Comparison of ENCODE assay signal across 8 cellular contexts in the genomic region with DNA sequence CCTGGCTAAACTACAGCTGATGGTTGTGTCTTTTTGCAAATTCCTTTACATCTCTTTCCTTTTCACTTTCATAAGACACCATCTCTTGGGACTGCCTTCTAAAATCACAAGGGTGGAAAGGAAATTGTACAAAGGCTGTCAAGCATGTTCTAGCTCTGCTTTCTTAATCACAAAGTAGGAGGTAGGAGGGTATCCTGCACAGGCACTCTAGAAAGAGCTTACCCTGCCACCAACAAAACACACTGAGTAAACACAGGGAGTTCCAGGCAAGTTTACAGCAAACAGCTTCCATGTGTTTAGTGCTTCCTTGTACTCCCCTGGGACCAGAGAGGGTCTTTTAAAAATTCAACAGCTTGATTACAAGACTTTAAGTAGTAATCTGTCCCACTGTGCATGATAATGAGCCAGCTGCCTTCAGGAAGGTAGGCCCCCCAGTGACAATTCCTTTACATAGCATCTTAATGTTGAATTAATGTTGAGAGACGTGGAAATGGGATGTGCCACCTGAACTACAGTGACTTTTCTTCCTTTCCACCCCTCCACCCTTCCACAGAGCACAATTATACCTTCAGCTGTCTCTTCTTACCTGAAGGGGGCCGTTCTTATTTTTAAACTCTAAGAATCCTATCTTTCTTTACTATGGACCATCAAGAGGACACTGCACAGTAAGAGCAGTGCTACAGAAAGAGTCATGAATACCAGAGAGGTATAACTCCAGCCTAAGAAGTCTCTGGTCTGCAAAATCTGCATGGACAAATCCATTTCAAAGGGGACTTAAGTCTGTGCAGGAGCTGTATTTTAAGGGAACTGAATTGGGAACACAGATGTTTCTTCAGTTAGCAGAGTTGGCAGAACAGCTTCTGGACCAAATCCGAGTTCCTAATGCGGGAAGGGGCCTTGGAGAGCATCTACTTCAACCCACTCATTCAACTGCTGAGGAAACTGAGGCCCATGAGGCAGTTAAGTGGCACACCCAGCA. TPM values are rescaled to one million over a fixed set of nuclear protein-coding genes. Genes with fewer than 3 reads are reported as not detected.
DNase-seq lines count a peak whose midpoint lies in the region; ATAC-seq, FAIRE-seq and TF ChIP-seq lines count a peak whose summit lies in the region.

No MANE protein-coding gene starts in this region.

- FAIRE-seq in astrocyte (lab: Jason Lieb, UNC) (no peak), keratinocyte (lab: Jason Lieb, UNC) (no peak)

- TF ChIP-seq CTCF in AG10803 (conservative IDR thresholded peaks at IDR 0.05; ENCODE audit: low read length) (peak; percentile 51), astrocyte (IDR thresholded peaks at IDR 0.05; ENCODE audit: insufficient read depth, low read depth, low read length) (peak; percentile 37), keratinocyte (optimal IDR thresholded peaks at IDR 0.05 in 1 of 3, IDR thresholded peaks at IDR 0.05 in 1 of 3, conservative IDR thresholded peaks at IDR 0.05 in 1 of 3; ENCODE audit: extremely low read depth in 1 of 3, insufficient read depth in 2 of 3, low read length in 3 of 3) (peak in 2 of 3 experiments; percentile 24 to 59)

- H3K79me2 ChIP-seq in astrocyte (ENCODE audit: insufficient read depth, low read length) (peaks cover 63% of the 10 kb centered on the region), keratinocyte (ENCODE audit: control insufficient read depth, insufficient read depth, low read length) (no peaks in the 10 kb centered on the region)

- H3K9me3 ChIP-seq in astrocyte (ENCODE audit: insufficient read depth, low read depth, low read length) (no peaks in the 10 kb centered on the region), keratinocyte (ENCODE audit: control insufficient read depth, low read depth, low read length) (no peaks in the 10 kb centered on the region)

- H2AFZ ChIP-seq in astrocyte (ENCODE audit: low read depth, low read length) (no peak overlapping the region), keratinocyte (ENCODE audit: control insufficient read depth, low read length) (no peak overlapping the region)

- no peaks in the 10 kb centered on the region for H3K9me1 ChIP-seq in keratinocyte (ENCODE audit: control insufficient read depth, extremely low read depth, insufficient read depth, low read length)

- H3K27ac ChIP-seq in astrocyte (ENCODE audit: low read depth, low read length) (no peak overlapping the region), keratinocyte (ENCODE audit: control insufficient read depth, insufficient read depth, low read length) (no peak overlapping the region), substantia nigra (ENCODE audit: low read depth, low read length, poor library complexity, severe bottlenecking) (peak overlapping the region; percentile 90)

- peaks cover 34% of the 10 kb centered on the region for H4K20me1 ChIP-seq in astrocyte (ENCODE audit: insufficient read depth, low read length)
- no peaks in the 10 kb centered on the region for H4K20me1 ChIP-seq in keratinocyte (ENCODE audit: control insufficient read depth, extremely low read depth, insufficient read depth, low read length)

- peaks cover 13% of the 10 kb centered on the region for H3K27me3 Mint-ChIP-seq in astrocyte (ENCODE audit: low read depth, unreplicated experiment)
- H3K27me3 Mint-ChIP-seq in activated T-cell treated with anti-CD3 and anti-CD28 coated beads, Interleukin-2, amount 50 U/mL, for 4 hours (ENCODE audit: low read depth) = peaks cover 46% of the 10 kb centered on the region

- no peaks in the 10 kb centered on the region for H3K9me3 Mint-ChIP-seq in astrocyte (ENCODE audit: unreplicated experiment)
- H3K9me3 Mint-ChIP-seq in activated T-cell treated with anti-CD3 and anti-CD28 coated beads, Interleukin-2, amount 50 U/mL, for 4 hours = no peaks in the 10 kb centered on the region

- H3K4me2 ChIP-seq in astrocyte (ENCODE audit: low read length) = peak overlapping the region; percentile 86
- no peak overlapping the region for H3K4me2 ChIP-seq in keratinocyte (ENCODE audit: control insufficient read depth, extremely low read depth, insufficient read depth, low read depth, low read length)

- peak; percentile 42 for DNase-seq in AG10803 (ENCODE audit: low read depth)
- DNase-seq in HS-5 (ENCODE audit: low read depth) = peak; percentile 22
- no peak for DNase-seq in astrocyte (ENCODE audit: low read depth)
- DNase-seq in keratinocyte (ENCODE audit: low read depth, low spot score) = no peak
- DNase-seq in substantia nigra (lab: John Stamatoyannopoulos, UW) = peak in 11 of 49 donors; percentile 9 to 60 (median 30)
- no peak for DNase-seq in activated T-cell treated with anti-CD3 and anti-CD28 coated beads, Interleukin-2, amount 50 U/mL, for 4 hours

- H3K36me3 Mint-ChIP-seq in astrocyte (ENCODE audit: low read depth, unreplicated experiment) = no peaks in the 10 kb centered on the region
- H3K36me3 Mint-ChIP-seq in activated T-cell treated with anti-CD3 and anti-CD28 coated beads, Interleukin-2, amount 50 U/mL, for 4 hours (ENCODE audit: insufficient read depth) = no peaks in the 10 kb centered on the region

- H3K4me3 Mint-ChIP-seq in astrocyte (ENCODE audit: unreplicated experiment) = peak overlapping the region; percentile 94
- H3K4me3 Mint-ChIP-seq in activated T-cell treated with anti-CD3 and anti-CD28 coated beads, Interleukin-2, amount 50 U/mL, for 4 hours = no peak overlapping the region

- H3K36me3 ChIP-seq in astrocyte (ENCODE audit: insufficient read depth, low read length) = no peaks in the 10 kb centered on the region
- H3K36me3 ChIP-seq in keratinocyte (ENCODE audit: control insufficient read depth in 2 of 2, extremely low read depth in 1 of 2, insufficient read depth in 2 of 2, low read length in 2 of 2) = no peaks in the 10 kb centered on the region

- no peak for ATAC-seq in activated CD4-positive, CD25-positive, alpha-beta regulatory T cell treated with anti-CD3 and anti-CD28 coated beads, Interleukin-2, amount 50 U/mL, for 24 hours
- ATAC-seq in activated T-cell treated with anti-CD3 and anti-CD28 coated beads, Interleukin-2, amount 50 U/mL, for 4 hours = no peak
- no peak for ATAC-seq in GM21360 (IDR thresholded peaks at IDR 0.05; ENCODE audit: unreplicated experiment)

- no peaks in the 10 kb centered on the region for H3K27me3 ChIP-seq in astrocyte (ENCODE audit: insufficient read depth, low read length)
- H3K27me3 ChIP-seq in keratinocyte (ENCODE audit: control insufficient read depth, extremely low read depth, insufficient read depth, low read length) = no peaks in the 10 kb centered on the region

- H3K9ac ChIP-seq in astrocyte (ENCODE audit: low read length) (peak overlapping the region; percentile 87), keratinocyte (ENCODE audit: control insufficient read depth, extremely low read depth, insufficient read depth, low read length) (no peak overlapping the region)

- no peak overlapping the region for H3K27ac Mint-ChIP-seq in astrocyte (ENCODE audit: unreplicated experiment)

- dilution Hi-C loops in keratinocyte (cut with MboI; ENCODE audit: extremely low pct_ligation_motif_present, low sequenced_read_pairs) = no loop called here

- peaks cover 19% of the 10 kb centered on the region for H3K4me1 ChIP-seq in astrocyte (ENCODE audit: insufficient read depth, low read length)
- no peaks in the 10 kb centered on the region for H3K4me1 ChIP-seq in keratinocyte (ENCODE audit: control insufficient read depth, extremely low read depth, insufficient read depth, low read length)

- peak overlapping the region; percentile 95 for H3K4me3 ChIP-seq in AG10803 (ENCODE audit: low read length)
- H3K4me3 ChIP-seq in astrocyte (ENCODE audit: insufficient read depth, low read depth, low read length) = peak overlapping the region; percentile 83
- no peak overlapping the region for H3K4me3 ChIP-seq in keratinocyte (ENCODE audit: control insufficient read depth in 2 of 3, extremely low read depth in 1 of 3, insufficient read depth in 2 of 3, low read depth in 1 of 3, low read length in 3 of 3)

- peaks cover 3% of the 10 kb centered on the region for H3K4me1 Mint-ChIP-seq in astrocyte (ENCODE audit: low read depth, unreplicated experiment)
- peaks cover 13% of the 10 kb centered on the region for H3K4me1 Mint-ChIP-seq in activated T-cell treated with anti-CD3 and anti-CD28 coated beads, Interleukin-2, amount 50 U/mL, for 4 hours (ENCODE audit: low read depth)

RNA-seq across cellular contexts. Expression of a gene that starts 2.2 kb away (rescaled TPM):
- 1.2 and 2.2 TPM in 2 replicates for total RNA-seq in astrocyte
- polyA plus RNA-seq in keratinocyte = 4.0 to 5.3 TPM (median 4.3 TPM) in 3 replicates
- polyA plus RNA-seq in keratinocyte (2011; ENCODE audit: low read depth) = 1.6 TPM
- 1.7 and 2.3 TPM in 2 replicates for polyA plus RNA-seq in keratinocyte (2011; cell fraction: cytosol; rRNA removed)
- polyA plus RNA-seq in keratinocyte (2011; cell fraction: nucleus; rRNA removed) = 6.1 and 6.2 TPM in 2 replicates
- polyA plus RNA-seq in keratinocyte (2012; ENCODE audit: low replicate concordance) = 2.6 and 3.8 TPM in 2 replicates
- 3.4 to 5.1 TPM (median 4.8 TPM) in 3 replicates for polyA minus RNA-seq in keratinocyte
- polyA minus RNA-seq in keratinocyte (2011; cell fraction: cytosol; rRNA and poly(A)+ RNA removed) = 1.7 TPM
- 5.1 and 5.2 TPM in 2 replicates for polyA minus RNA-seq in keratinocyte (2011; cell fraction: nucleus; rRNA and poly(A)+ RNA removed)
- total RNA-seq in activated T-cell treated with anti-CD3 and anti-CD28 coated beads, Interleukin-2, amount 50 U/mL, for 4 hours = under 1 TPM; 0.20 to 0.49 (median 0.24) TPM

Comparison
In these comparisons a context has a peak if more than half of its experiments do, and no peak if none do; other contexts are left out.
1. DNase-seq: peak in AG10803 (single experiment) and HS-5 (single experiment); none in astrocyte (single experiment), keratinocyte (single experiment) and activated T-cell treated with anti-CD3 and anti-CD28 coated beads, Interleukin-2, amount 50 U/mL, for 4 hours (single experiment).
2. H3K4me3 ChIP-seq: peak in AG10803 (single experiment) and astrocyte (single experiment); none in keratinocyte (0 of 3).
3. Peak in every context shown above with its lines, with median percentiles within 50 percentile points of each other: CTCF ChIP-seq.